ENCODE assay signal across 27 cellular contexts in the genomic region with DNA sequence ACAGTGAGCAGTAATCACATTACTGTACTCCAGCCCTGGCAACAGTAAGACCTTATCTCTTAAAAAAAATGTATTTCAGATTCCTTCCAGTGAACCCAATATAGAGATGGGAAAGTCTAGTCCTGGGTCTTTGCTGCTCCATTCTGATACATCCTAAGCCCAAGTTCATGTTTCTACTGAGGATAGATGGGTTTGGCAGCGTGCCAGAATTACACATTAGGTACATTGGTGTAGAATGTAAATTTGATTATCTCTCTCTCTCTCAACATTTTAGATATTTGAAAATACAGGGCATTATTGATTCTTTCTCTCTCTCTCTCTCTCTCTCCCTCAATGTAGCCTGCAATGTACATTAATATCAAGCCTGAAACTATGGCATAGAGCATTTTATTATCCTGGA.
"Had no signal": no experiment of that assay in that cellular context is flagged by ENCODE, and none has a peak within 500 bp of the region (broad histone marks: within the 10 kb centered on the region; RNA-seq: fewer than 3 reads in every experiment).

No MANE protein-coding gene starts in this region.

- H3K36me3 Mint-ChIP-seq: mesothelial cell of epicardium; naive B cell; neural progenitor cell; stimulated activated effector memory CD8-positive, alpha-beta T cell treated with anti-CD3 and anti-CD28 coated beads, Interleukin-12 subunit alpha, Interleukin-12 subunit beta, amount 100 ng/mL, for 72 hours; type B pancreatic cell had no signal

- H3K4me3 Mint-ChIP-seq: effector memory CD8-positive, alpha-beta T cell; mesothelial cell of epicardium; naive B cell; nephron; neural progenitor cell; stimulated activated effector memory CD8-positive, alpha-beta T cell treated with anti-CD3 and anti-CD28 coated beads, Interleukin-12 subunit alpha, Interleukin-12 subunit beta, amount 100 ng/mL, for 72 hours; type B pancreatic cell had no signal

- DNase-seq: cortex of kidney; effector memory CD8-positive, alpha-beta T cell; esophagus squamous epithelium; foreskin melanocyte; glutamatergic neuron; heart right ventricle; hippocampal formation; left cardiac atrium; left lung; mesenchymal stem cell; mucosa of descending colon; naive B cell; sigmoid colon; stimulated activated CD4-positive, alpha-beta T cell treated with anti-CD3 and anti-CD28 coated beads, Interleukin-2, amount 100 ng/mL, for 24 hours; stimulated activated CD4-positive, alpha-beta T cell treated with anti-CD3 and anti-CD28 coated beads, Interleukin-4, amount 100 ng/mL, for 24 hours; stimulated activated naive CD4-positive, alpha-beta T cell treated with Interleukin-2 at 50 U/mL for 16 hours; testis; tibial artery had no signal

- H3K36me3 ChIP-seq: esophagus squamous epithelium, heart right ventricle, left lung, neural progenitor cell, prostate gland, right atrium auricular region, sigmoid colon, tibial artery had no signal

- H3K4me1 Mint-ChIP-seq: naive B cell; nephron; stimulated activated effector memory CD8-positive, alpha-beta T cell treated with anti-CD3 and anti-CD28 coated beads, Interleukin-12 subunit alpha, Interleukin-12 subunit beta, amount 100 ng/mL, for 72 hours had no signal

- H3K4me1 ChIP-seq: esophagus squamous epithelium, heart right ventricle, left lung, neural progenitor cell, prostate gland, right atrium auricular region, sigmoid colon, testis, tibial artery had no signal

- H3K9me3 ChIP-seq: esophagus squamous epithelium, heart right ventricle, left lung, mucosa of descending colon, prostate gland, right atrium auricular region, sigmoid colon, testis, tibial artery had no signal

- H3K27ac Mint-ChIP-seq: effector memory CD8-positive, alpha-beta T cell; mesothelial cell of epicardium; naive B cell; nephron; neural progenitor cell; stimulated activated effector memory CD8-positive, alpha-beta T cell treated with anti-CD3 and anti-CD28 coated beads, Interleukin-12 subunit alpha, Interleukin-12 subunit beta, amount 100 ng/mL, for 72 hours; type B pancreatic cell had no signal

- H3K9ac ChIP-seq: neural progenitor cell had no signal

- H3K9me3 Mint-ChIP-seq: effector memory CD8-positive, alpha-beta T cell; naive B cell; nephron; neural progenitor cell; stimulated activated effector memory CD8-positive, alpha-beta T cell treated with anti-CD3 and anti-CD28 coated beads, Interleukin-12 subunit alpha, Interleukin-12 subunit beta, amount 100 ng/mL, for 72 hours; type B pancreatic cell had no signal

- H2AFZ ChIP-seq: neural progenitor cell had no signal

- ATAC-seq: effector memory CD8-positive, alpha-beta T cell; heart right ventricle; left cardiac atrium; left lung; mucosa of descending colon; stimulated activated effector memory CD8-positive, alpha-beta T cell treated with anti-CD3 and anti-CD28 coated beads, Interleukin-12 subunit alpha, Interleukin-12 subunit beta, amount 100 ng/mL, for 72 hours had no signal

- FAIRE-seq: endometrium, islet of Langerhans had no signal

- H3K27me3 ChIP-seq: esophagus squamous epithelium, heart right ventricle, left lung, neural progenitor cell, right atrium auricular region, sigmoid colon, testis, tibial artery had no signal

- H3K4me2 ChIP-seq: neural progenitor cell had no signal

- H3K4me3 ChIP-seq: esophagus squamous epithelium, heart right ventricle, left lung, mucosa of descending colon, neural progenitor cell, prostate gland, right atrium auricular region, sigmoid colon, testis, tibial artery had no signal

- H3K27me3 Mint-ChIP-seq: type B pancreatic cell had no signal

- H3K27ac ChIP-seq: esophagus squamous epithelium, heart right ventricle, left lung, neural progenitor cell, prostate gland, right atrium auricular region, sigmoid colon, testis, tibial artery had no signal
